Comparison of ENCODE assay signal across 29 cellular contexts in genomic region chr22:27088026-27088425, GRCh38.
DNase-seq lines count a peak whose midpoint lies in the region; ATAC-seq and TF ChIP-seq lines count a peak whose summit lies in the region.
"Had no signal": no experiment of that assay in that cellular context is flagged by ENCODE, and none has a peak within 500 bp of the region (broad histone marks: within the 10 kb centered on the region; RNA-seq: fewer than 3 reads in every experiment).

No MANE protein-coding gene starts in this region.

- TF ChIP-seq POLR2A in IMR-90 (IDR thresholded peaks at IDR 0.05; ENCODE audit: low read depth, low read length) (no peak), upper lobe of left lung (IDR thresholded peaks at IDR 0.05) (no peak)

- no peak overlapping the region for H3K4me3 ChIP-seq in IMR-90 (ENCODE audit: insufficient read depth, low read depth, low read length)
- H3K4me3 ChIP-seq in astrocyte of the spinal cord (ENCODE audit: low read depth, low read length): no peak overlapping the region
- H3K4me3 ChIP-seq in hepatocyte: no peak overlapping the region
- no peak overlapping the region for H3K4me3 ChIP-seq in upper lobe of left lung
- H3K4me3 ChIP-seq: dorsolateral prefrontal cortex, thyroid gland had no signal

- H3K9me1 ChIP-seq in IMR-90 (ENCODE audit: insufficient read depth, low read length): peaks cover 3% of the 10 kb centered on the region; the same call in 1 of the 2 replicates

- H2BK120ac ChIP-seq in IMR-90 (ENCODE audit: low read depth, low read length): no peak overlapping the region

- H2AFZ ChIP-seq in IMR-90 (replicated peaks; ENCODE audit: low read length, poor library complexity) (no peak overlapping the region), hepatocyte (no peak overlapping the region)

- no peak overlapping the region for H4K91ac ChIP-seq in IMR-90 (ENCODE audit: insufficient read depth, low read depth, low read length)

- H3K56ac ChIP-seq in IMR-90 (ENCODE audit: extremely low read depth, insufficient read depth, low read length): no peak overlapping the region

- H3K23ac ChIP-seq in IMR-90 (ENCODE audit: low read depth, low read length): no peak overlapping the region

- no peak overlapping the region for H3K9ac ChIP-seq in IMR-90 (ENCODE audit: low read depth, low read length)

- H2BK5ac ChIP-seq in IMR-90 (ENCODE audit: low read depth, low read length, poor library complexity, severe bottlenecking): no peak overlapping the region

- H4K8ac ChIP-seq in IMR-90 (ENCODE audit: low read depth in 2 of 2, low read length in 2 of 2): no peak overlapping the region

- dilution Hi-C loops in IMR-90 (cut with HindIII; ENCODE audit: low sequenced_read_pairs, unreplicated experiment): no loop called here

- H3K9me3 ChIP-seq in IMR-90 (ENCODE audit: control insufficient read depth, insufficient read depth, low read length): peaks cover 12% of the 10 kb centered on the region
- H3K9me3 ChIP-seq in hepatocyte (ENCODE audit: low read depth): no peaks in the 10 kb centered on the region
- H3K9me3 ChIP-seq in upper lobe of left lung: no peaks in the 10 kb centered on the region
- H3K9me3 ChIP-seq: thyroid gland had no signal

- TF ChIP-seq CTCF in IMR-90 (conservative IDR thresholded peaks at IDR 0.05; ENCODE audit: low read depth, low read length) (no peak), astrocyte of the spinal cord (IDR thresholded peaks at IDR 0.05; ENCODE audit: low read depth, low read length) (no peak), hepatocyte (IDR thresholded peaks at IDR 0.05; ENCODE audit: poor library complexity) (no peak), upper lobe of left lung (IDR thresholded peaks at IDR 0.05) (no peak)

- no peaks in the 10 kb centered on the region for H3K79me2 ChIP-seq in hepatocyte

- H3K4ac ChIP-seq in IMR-90 (ENCODE audit: low read depth, low read length): no peak overlapping the region

- POLR2A ChIA-PET in IMR-90 (lab: Charles Lee; ENCODE audit: unreplicated experiment): no interaction called here

- no peak overlapping the region for H2AK5ac ChIP-seq in IMR-90 (ENCODE audit: low read depth, low read length)

- no peak overlapping the region for H2BK20ac ChIP-seq in IMR-90 (ENCODE audit: low read depth, low read length)

- whole genome bisulfite sequencing in IMR-90 (ENCODE audit: extremely low coverage in 2 of 2, insufficient read length in 1 of 2), 2 experiments: no CpG with 5 or more reads among the region's 1 CpG
- WGBS in hepatocyte (ENCODE audit: low lambda C conversion rate, missing lambda C conversion rate): 0% methylated on average over 1 of the region's 1 CpG
- WGBS in upper lobe of left lung, 2 donors: 0% methylated on average over 1 of the region's 1 CpG

- H3K9me2 ChIP-seq in hepatocyte (replicated peaks; ENCODE audit: insufficient read depth): no peaks in the 10 kb centered on the region

- H3K27me3 ChIP-seq in IMR-90 (ENCODE audit: control insufficient read depth, insufficient read depth, low read length): peaks cover 61% of the 10 kb centered on the region
- peaks cover 5% of the 10 kb centered on the region for H3K27me3 ChIP-seq in hepatocyte
- H3K27me3 ChIP-seq in upper lobe of left lung: no peaks in the 10 kb centered on the region
- H3K27me3 ChIP-seq: thyroid gland had no signal

- H3K79me1 ChIP-seq in IMR-90 (ENCODE audit: low read depth in 1 of 2, low read length in 2 of 2): no peaks in the 10 kb centered on the region

- ATAC-seq in IMR-90 (ENCODE audit: low read depth): no peak
- ATAC-seq in upper lobe of left lung (ENCODE audit: low FRiP score in 2 of 2): no peak
- no peak for ATAC-seq in HG03108 (IDR thresholded peaks at IDR 0.05; ENCODE audit: unreplicated experiment)
- ATAC-seq: activated naive CD8-positive, alpha-beta T cell treated with anti-CD3 and anti-CD28 coated beads, Interleukin-2, amount 50 U/mL, for 24 hours had no signal

- CTCF ChIA-PET in IMR-90 (lab: Yijun Ruan, JAX): no interaction called here

- in situ Hi-C loops in ACHN (cut with HindIII; ENCODE audit: low pct_ligation_motif_present, low pct_unique_long_range_greater_than_20kb, low sequenced_read_pairs): no loop called here
- in situ Hi-C loops in IMR-90 (cut with MboI; ENCODE audit: low sequenced_read_pairs): no loop called here
- in situ Hi-C loops in astrocyte of the spinal cord (cut with HindIII; ENCODE audit: low sequenced_read_pairs): no loop called here

- no TSS peak for BruUV-seq in IMR-90 (replicated peaks; lab: Mats Ljungman, UMichigan)

- no peaks in the 10 kb centered on the region for H3K36me3 ChIP-seq in IMR-90 (ENCODE audit: control insufficient read depth, insufficient read depth, low read length)
- no peaks in the 10 kb centered on the region for H3K36me3 ChIP-seq in hepatocyte (replicated peaks; ENCODE audit: insufficient read depth, low read depth)
- no peaks in the 10 kb centered on the region for H3K36me3 ChIP-seq in upper lobe of left lung
- H3K36me3 ChIP-seq: thyroid gland had no signal

- no peak for TF ChIP-seq RAD21 in IMR-90 (IDR thresholded peaks at IDR 0.05; ENCODE audit: low read length)

- H3K4me2 ChIP-seq in IMR-90 (ENCODE audit: low read depth, low read length) (no peak overlapping the region), hepatocyte (no peak overlapping the region)

- H2AK9ac ChIP-seq in IMR-90 (replicated peaks; ENCODE audit: low read depth, low read length, poor library complexity): no peak overlapping the region

- H3K27ac ChIP-seq in IMR-90 (ENCODE audit: insufficient read depth, low read length): no peak overlapping the region
- H3K27ac ChIP-seq in hepatocyte: no peak overlapping the region
- H3K27ac ChIP-seq in upper lobe of left lung: no peak overlapping the region
- H3K27ac ChIP-seq: 22Rv1, dorsolateral prefrontal cortex, HL-60, thyroid gland had no signal

- DNase-seq in ACHN (peak; percentile 49), IMR-90 (peak; percentile 39), astrocyte of the spinal cord (ENCODE audit: low read depth, low spot score) (peak; percentile 45), iris pigment epithelial cell (ENCODE audit: low read depth) (peak; percentile 39), hepatocyte (ENCODE audit: low spot score) (no peak), upper lobe of left lung (no peak)
- no peak for DNase-seq in activated CD4-positive, alpha-beta T cell treated with anti-CD3 and anti-CD28 coated beads, Interleukin-2, amount 50 U/mL, for 48 hours
- DNase-seq: activated CD4-positive, alpha-beta memory T cell treated with anti-CD3 and anti-CD28 coated beads, Interleukin-2, amount 10 ng/mL, durations not matched to agents 7 days and 5 days; activated CD4-positive, CD25-positive, alpha-beta regulatory T cell treated with anti-CD3 and anti-CD28 coated beads, Interleukin-2, amount 50 U/mL, for 72 hours; activated CD8-positive, alpha-beta memory T cell treated with anti-CD3 and anti-CD28 coated beads, Interleukin-2, amount 50 U/mL, for 4 hours; activated naive CD4-positive, alpha-beta T cell; activated naive CD8-positive, alpha-beta T cell treated with anti-CD3 and anti-CD28 coated beads, Interleukin-2, amount 50 U/mL, for 24 hours; AML-193; Calu3; CD4-positive, CD25-positive, alpha-beta regulatory T cell; DMS79; dorsolateral prefrontal cortex; glutamatergic neuron; islet precursor cell; KG1; NCI-H2081; NCI-H226; NCI-H69; SHP77 treated with DMSO at 0.1 percent for 48 hours; stimulated activated CD4-positive, alpha-beta T cell treated with anti-CD3 and anti-CD28 coated beads, Interleukin-4, amount 100 ng/mL, for 24 hours; thyroid gland had no signal

- H3K4me1 ChIP-seq in IMR-90 (ENCODE audit: control insufficient read depth, insufficient read depth, low read length) (no peaks in the 10 kb centered on the region), hepatocyte (ENCODE audit: insufficient read depth) (no peaks in the 10 kb centered on the region), upper lobe of left lung (no peaks in the 10 kb centered on the region)
- H3K4me1 ChIP-seq: thyroid gland had no signal

- no peak for TF ChIP-seq EP300 in upper lobe of left lung (IDR thresholded peaks at IDR 0.05)

- intact Hi-C loops in IMR-90 (cut with micrococcal nuclease): no loop called here

- H4K20me1 ChIP-seq in IMR-90 (ENCODE audit: insufficient read depth, low read length): no peaks in the 10 kb centered on the region
- H4K20me1 ChIP-seq in hepatocyte (ENCODE audit: insufficient read depth, poor library complexity, severe bottlenecking): no peaks in the 10 kb centered on the region

- no peak overlapping the region for H4K5ac ChIP-seq in IMR-90 (ENCODE audit: low read depth, low read length)

- no peak overlapping the region for H3K14ac ChIP-seq in IMR-90 (replicated peaks; ENCODE audit: low read depth, low read length)

- no peak overlapping the region for H3K18ac ChIP-seq in IMR-90 (ENCODE audit: low read depth, low read length)

- no peak overlapping the region for H2BK15ac ChIP-seq in IMR-90 (ENCODE audit: low read depth, low read length)

TF ChIP-seq in IMR-90, 13 proteins besides CTCF, POLR2A, EP300 and RAD21 (continues in another document):
- no peak for TF ChIP-seq NFE2L2 (IDR thresholded peaks at IDR 0.05; ENCODE audit: low read depth, low read length)
- TF ChIP-seq RCOR1 (IDR thresholded peaks at IDR 0.05; ENCODE audit: insufficient replicate concordance, low read length): no peak
- no peak for TF ChIP-seq ELK1 (IDR thresholded peaks at IDR 0.05; ENCODE audit: borderline replicate concordance, low read depth, low read length)
- TF ChIP-seq CEBPB (IDR thresholded peaks at IDR 0.05; ENCODE audit: low read depth, low read length): no peak
- TF ChIP-seq MAZ (IDR thresholded peaks at IDR 0.05; ENCODE audit: borderline replicate concordance, low read depth, low read length): no peak
- TF ChIP-seq USF2 (IDR thresholded peaks at IDR 0.05; ENCODE audit: low read depth, low read length): no peak
- no peak for TF ChIP-seq MXI1 (IDR thresholded peaks at IDR 0.05; ENCODE audit: borderline replicate concordance, low read depth, low read length)
- no peak for TF ChIP-seq CHD1 (IDR thresholded peaks at IDR 0.05; ENCODE audit: low read depth, low read length)
- TF ChIP-seq SMC3 (IDR thresholded peaks at IDR 0.05; ENCODE audit: low read depth, low read length): no peak

Comparison
In these comparisons a context has a peak if more than half of its experiments do, and no peak if none do; other contexts are left out.
1. DNase-seq: peak in ACHN (single experiment), IMR-90 (single experiment), astrocyte of the spinal cord (single experiment) and iris pigment epithelial cell (single experiment); none in hepatocyte (single experiment), activated CD4-positive, alpha-beta T cell treated with anti-CD3 and anti-CD28 coated beads, Interleukin-2, amount 50 U/mL, for 48 hours (0 of 2) and upper lobe of left lung (0 of 2).